ENCODE assay signal across 18 cellular contexts in genomic region chr3:194272221-194272620, GRCh38.
DNase-seq lines count a peak whose midpoint lies in the region; ATAC-seq, FAIRE-seq and TF ChIP-seq lines count a peak whose summit lies in the region.
"Had no signal": no experiment of that assay in that cellular context is flagged by ENCODE, and none has a peak within 500 bp of the region (broad histone marks: within the 10 kb centered on the region; RNA-seq: fewer than 3 reads in every experiment).

No MANE protein-coding gene starts in this region.

- no peak overlapping the region for H3K27ac Mint-ChIP-seq in activated CD4-positive, alpha-beta memory T cell treated with anti-CD3 and anti-CD28 coated beads for 36 hours
- no peak overlapping the region for H3K27ac Mint-ChIP-seq in activated CD4-positive, alpha-beta memory T cell treated with anti-CD3 and anti-CD28 coated beads, Interleukin-2, amount 10 ng/mL, durations not matched to agents 7 days and 5 days
- H3K27ac Mint-ChIP-seq: activated CD4-positive, alpha-beta T cell treated with anti-CD3 and anti-CD28 coated beads for 36 hours had no signal

- H3K36me3 ChIP-seq in gastroesophageal sphincter (no peaks in the 10 kb centered on the region), ovary (no peaks in the 10 kb centered on the region), thyroid gland (no peaks in the 10 kb centered on the region)
- H3K36me3 ChIP-seq: BLaER1 treated with 17β-estradiol and CSF1 and Interleukin-3, amounts not matched to agents 10 nM and 100 nM had no signal

- TF ChIP-seq CTCF in gastroesophageal sphincter (IDR thresholded peaks at IDR 0.05) (no peak), ovary (IDR thresholded peaks at IDR 0.05) (no peak), thyroid gland (IDR thresholded peaks at IDR 0.05) (no peak), foreskin keratinocyte (conservative IDR thresholded peaks at IDR 0.05) (no peak)

- CTCF ChIA-PET in activated CD4-positive, alpha-beta memory T cell treated with anti-CD3 and anti-CD28 coated beads for 36 hours (lab: Charles Lee): no interaction called here
- CTCF ChIA-PET in activated CD4-positive, alpha-beta memory T cell treated with anti-CD3 and anti-CD28 coated beads, Interleukin-2, amount 10 ng/mL, durations not matched to agents 7 days and 5 days (lab: Charles Lee): no interaction called here

- H3K27ac ChIP-seq in gastroesophageal sphincter: peak overlapping the region; percentile 57 to 90 (median 87)
- H3K27ac ChIP-seq in ovary: peak overlapping the region in 1 of 2 donors; percentile 79
- H3K27ac ChIP-seq in thyroid gland: peak overlapping the region; percentile 93 to 97 (median 96)
- no peak overlapping the region for H3K27ac ChIP-seq in foreskin keratinocyte
- H3K27ac ChIP-seq: BLaER1 treated with 17β-estradiol and CSF1 and Interleukin-3, amounts not matched to agents 10 nM and 100 nM; KMS-11 had no signal

- WGBS in gastroesophageal sphincter (ENCODE audit: low coverage in 1 of 2), 2 donors: 83 to 98% methylated on average over 1 to 5 of the region's 11 CpGs
- 93 to 99% (median 97%) methylated on average over 11 of the region's 11 CpGs for WGBS in ovary, 3 donors
- 94 to 99% methylated on average over 11 of the region's 11 CpGs for WGBS in thyroid gland, 2 donors

- ATAC-seq in gastroesophageal sphincter: no peak
- ATAC-seq in foreskin keratinocyte: no peak
- ATAC-seq: activated CD4-positive, alpha-beta T cell treated with anti-CD3 and anti-CD28 coated beads for 36 hours had no signal

- peaks cover 4% of the 10 kb centered on the region for H3K27me3 Mint-ChIP-seq in activated CD4-positive, alpha-beta memory T cell treated with anti-CD3 and anti-CD28 coated beads for 36 hours
- H3K27me3 Mint-ChIP-seq in activated CD4-positive, alpha-beta memory T cell treated with anti-CD3 and anti-CD28 coated beads, Interleukin-2, amount 10 ng/mL, durations not matched to agents 7 days and 5 days: peaks cover 13% of the 10 kb centered on the region

- peak; percentile 5 for DNase-seq in activated CD4-positive, alpha-beta memory T cell treated with anti-CD3 and anti-CD28 coated beads for 36 hours
- DNase-seq in activated CD4-positive, alpha-beta memory T cell treated with anti-CD3 and anti-CD28 coated beads, Interleukin-2, amount 10 ng/mL, durations not matched to agents 7 days and 5 days: no peak
- DNase-seq in ovary: peak in 3 of 5 donors; percentile 12 to 31 (median 18)
- DNase-seq in thyroid gland: no peak
- no peak for DNase-seq in retina
- DNase-seq in foreskin keratinocyte: no peak
- no peak for DNase-seq in frontal cortex (ENCODE audit: low spot score in 2 of 2)
- DNase-seq: 8988T; activated CD4-positive, alpha-beta T cell treated with anti-CD3 and anti-CD28 coated beads for 36 hours; activated naive CD4-positive, alpha-beta T cell treated with anti-CD3 and anti-CD28 coated beads, Interleukin-2, amount 50 U/mL, for 16 hours; NCI-H1105; stimulated activated CD4-positive, alpha-beta T cell treated with anti-CD3 and anti-CD28 coated beads, Interleukin-2, amount 100 ng/mL, for 24 hours; T1000 had no signal

- no peaks in the 10 kb centered on the region for H3K27me3 ChIP-seq in gastroesophageal sphincter
- no peaks in the 10 kb centered on the region for H3K27me3 ChIP-seq in ovary
- no peaks in the 10 kb centered on the region for H3K27me3 ChIP-seq in thyroid gland
- no peaks in the 10 kb centered on the region for H3K27me3 ChIP-seq in foreskin keratinocyte

- H3K9me3 Mint-ChIP-seq in activated CD4-positive, alpha-beta memory T cell treated with anti-CD3 and anti-CD28 coated beads for 36 hours: no peaks in the 10 kb centered on the region
- peaks cover 2% of the 10 kb centered on the region for H3K9me3 Mint-ChIP-seq in activated CD4-positive, alpha-beta memory T cell treated with anti-CD3 and anti-CD28 coated beads, Interleukin-2, amount 10 ng/mL, durations not matched to agents 7 days and 5 days

- intact Hi-C loops in activated CD4-positive, alpha-beta memory T cell treated with anti-CD3 and anti-CD28 coated beads for 36 hours (cut with micrococcal nuclease): no loop called here
- intact Hi-C loops in ovary (cut with DNase I) (loop anchor here in 2 of 4 donors (5.0 to 10.0 kb wide), 2 partner anchors 130 to 267 kb away; no protein-coding TSS in a partner anchor), thyroid gland (cut with DNase I) (no loop called here)

- H3K9me3 ChIP-seq in gastroesophageal sphincter (no peaks in the 10 kb centered on the region), ovary (no peaks in the 10 kb centered on the region), thyroid gland (no peaks in the 10 kb centered on the region)
- H3K9me3 ChIP-seq: BLaER1 treated with 17β-estradiol and CSF1 and Interleukin-3, amounts not matched to agents 10 nM and 100 nM had no signal

- no peaks in the 10 kb centered on the region for H3K36me3 Mint-ChIP-seq in activated CD4-positive, alpha-beta memory T cell treated with anti-CD3 and anti-CD28 coated beads for 36 hours
- no peaks in the 10 kb centered on the region for H3K36me3 Mint-ChIP-seq in activated CD4-positive, alpha-beta memory T cell treated with anti-CD3 and anti-CD28 coated beads, Interleukin-2, amount 10 ng/mL, durations not matched to agents 7 days and 5 days (ENCODE audit: low read depth)

- peaks cover 10 to 94% (median 33%) of the 10 kb centered on the region in 3 donors for H3K4me1 ChIP-seq in gastroesophageal sphincter
- H3K4me1 ChIP-seq in ovary (ENCODE audit: insufficient read depth): peaks cover 26% of the 10 kb centered on the region
- peaks cover 41 to 52% of the 10 kb centered on the region in 2 donors for H3K4me1 ChIP-seq in thyroid gland
- no peaks in the 10 kb centered on the region for H3K4me1 ChIP-seq in foreskin keratinocyte

- FAIRE-seq in frontal cortex (lab: Jason Lieb, UNC): no peak
- FAIRE-seq: G401.6, GM12891 had no signal

- TF ChIP-seq POLR2A in gastroesophageal sphincter (IDR thresholded peaks at IDR 0.05) (no peak), ovary (IDR thresholded peaks at IDR 0.05) (no peak), thyroid gland (IDR thresholded peaks at IDR 0.05) (no peak)

- H3K4me3 Mint-ChIP-seq in activated CD4-positive, alpha-beta memory T cell treated with anti-CD3 and anti-CD28 coated beads for 36 hours: no peak overlapping the region
- no peak overlapping the region for H3K4me3 Mint-ChIP-seq in activated CD4-positive, alpha-beta memory T cell treated with anti-CD3 and anti-CD28 coated beads, Interleukin-2, amount 10 ng/mL, durations not matched to agents 7 days and 5 days
- H3K4me3 Mint-ChIP-seq: activated CD4-positive, alpha-beta T cell treated with anti-CD3 and anti-CD28 coated beads for 36 hours had no signal

- TF ChIP-seq EP300 in gastroesophageal sphincter (IDR thresholded peaks at IDR 0.05) (no peak), ovary (IDR thresholded peaks at IDR 0.05) (no peak)

- POLR2A ChIA-PET in activated CD4-positive, alpha-beta memory T cell treated with anti-CD3 and anti-CD28 coated beads for 36 hours (lab: Charles Lee): no interaction called here
- POLR2A ChIA-PET in activated CD4-positive, alpha-beta memory T cell treated with anti-CD3 and anti-CD28 coated beads, Interleukin-2, amount 10 ng/mL, durations not matched to agents 7 days and 5 days (lab: Charles Lee): no interaction called here

- no peak overlapping the region for H3K4me3 ChIP-seq in gastroesophageal sphincter
- H3K4me3 ChIP-seq in ovary: no peak overlapping the region
- H3K4me3 ChIP-seq in thyroid gland (replicated peaks in 1 of 3): no peak overlapping the region
- H3K4me3 ChIP-seq: BLaER1 treated with 17β-estradiol and CSF1 and Interleukin-3, amounts not matched to agents 10 nM and 100 nM had no signal

- H3K4me1 Mint-ChIP-seq in activated CD4-positive, alpha-beta memory T cell treated with anti-CD3 and anti-CD28 coated beads for 36 hours (ENCODE audit: low read depth): peaks cover 4% of the 10 kb centered on the region
- H3K4me1 Mint-ChIP-seq in activated CD4-positive, alpha-beta memory T cell treated with anti-CD3 and anti-CD28 coated beads, Interleukin-2, amount 10 ng/mL, durations not matched to agents 7 days and 5 days: peaks cover 35% of the 10 kb centered on the region

Comparison
In these comparisons a context has a peak if more than half of its experiments do, and no peak if none do; other contexts are left out.
1. DNase-seq: peak in activated CD4-positive, alpha-beta memory T cell treated with anti-CD3 and anti-CD28 coated beads for 36 hours (single experiment) and ovary (3 of 5); none in activated CD4-positive, alpha-beta memory T cell treated with anti-CD3 and anti-CD28 coated beads, Interleukin-2, amount 10 ng/mL, durations not matched to agents 7 days and 5 days (single experiment), thyroid gland (0 of 2), retina (single experiment), foreskin keratinocyte (0 of 2) and frontal cortex (0 of 2).